19 cellular contexts compared by ENCODE assay signal in the genomic region with DNA sequence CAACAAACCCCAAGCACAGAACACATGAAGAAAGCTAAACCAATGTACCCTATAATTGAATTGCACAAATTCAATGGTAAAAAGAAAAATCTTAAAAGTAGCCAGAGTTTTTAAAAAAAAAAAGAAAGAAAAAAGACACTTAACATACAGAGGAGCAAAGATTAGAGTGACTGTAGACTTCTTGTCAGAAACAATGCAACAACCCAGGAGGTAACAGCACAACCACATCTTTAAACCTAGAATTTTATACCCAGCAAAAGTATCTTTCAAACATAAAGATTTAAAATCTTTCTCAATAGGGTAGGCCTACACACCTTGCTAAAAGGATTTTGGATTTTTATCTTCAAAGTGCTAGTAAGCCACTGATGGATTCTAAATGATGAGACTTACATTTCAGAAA.
DNase-seq lines count a peak whose midpoint lies in the region; ATAC-seq, FAIRE-seq and TF ChIP-seq lines count a peak whose summit lies in the region.
"Had no signal": no experiment of that assay in that cellular context is flagged by ENCODE, and none has a peak within 500 bp of the region (broad histone marks: within the 10 kb centered on the region; RNA-seq: fewer than 3 reads in every experiment).

No MANE protein-coding gene starts in this region.

- peak overlapping the region; percentile 74 for H3K4me3 Mint-ChIP-seq in endothelial cell (ENCODE audit: unreplicated experiment)
- H3K4me3 Mint-ChIP-seq: B cell; CD4-positive, CD25-positive, alpha-beta regulatory T cell; CD8-positive, alpha-beta T cell; GM23338 had no signal

- H3K9ac ChIP-seq in HepG2 (ENCODE audit: insufficient read depth, low read depth, low read length), result no peak overlapping the region
- no peak overlapping the region for H3K9ac ChIP-seq in GM12878 (ENCODE audit: control insufficient read depth, insufficient read depth, low read length)
- H3K9ac ChIP-seq: BLaER1 had no signal

- no peak for TF ChIP-seq RAD21 in HepG2 (CRISPR knock-in tag; IDR thresholded peaks at IDR 0.05)
- TF ChIP-seq RAD21 in GM12878 (IDR thresholded peaks at IDR 0.05; ENCODE audit: insufficient read depth, low read depth, low read length), result no peak

- ATAC-seq in HepG2 (no peak), right lobe of liver (no peak), GM12878 (no peak)
- ATAC-seq: CD8-positive, alpha-beta T cell; GM23338 had no signal

- H3K9me3 ChIP-seq in HepG2 (ENCODE audit: low read length) (peaks cover 18% of the 10 kb centered on the region), right lobe of liver (peaks cover 0 to 14% (median 0%) of the 10 kb centered on the region in 4 donors), GM12878 (replicated peaks; ENCODE audit: control insufficient read depth, insufficient read depth, low read length) (peaks cover 8% of the 10 kb centered on the region)

- DNase-seq in HepG2 (ENCODE audit: low spot score) (no peak), right lobe of liver (no peak), GM12878 (ENCODE audit: low read depth, low spot score) (no peak), endothelial cell (ENCODE audit: low spot score) (no peak), hepatic stellate cell (ENCODE audit: low spot score) (no peak), cerebellar cortex (ENCODE audit: low spot score) (no peak)
- DNase-seq: Caco-2; CD4-positive, CD25-positive, alpha-beta regulatory T cell; CD8-positive, alpha-beta T cell; DMS153; DND-41 had no signal

- TF ChIP-seq EP300 in HepG2 (IDR thresholded peaks at IDR 0.05; ENCODE audit: low read depth in 2 of 2, low read length in 2 of 2) (no peak), HepG2 (CRISPR knock-in tag; IDR thresholded peaks at IDR 0.05; ENCODE audit: borderline replicate concordance) (no peak), GM12878 (IDR thresholded peaks at IDR 0.05; ENCODE audit: borderline replicate concordance in 1 of 2, control insufficient read depth in 1 of 2, low read depth in 2 of 2, low read length in 2 of 2) (no peak)

- intact Hi-C loops in HepG2 (cut with micrococcal nuclease; ENCODE audit: unreplicated experiment), result no loop called here
- intact Hi-C loops in right lobe of liver (cut with DNase I), result no loop called here
- intact Hi-C loops in GM12878 (cut with micrococcal nuclease; ENCODE audit: unreplicated experiment), result no loop called here

- in situ Hi-C loops in HepG2 (cut with HindIII; ENCODE audit: extremely low pct_ligation_motif_present, low pct_unique_long_range_greater_than_20kb), result no loop called here
- in situ Hi-C loops in GM12878 (cut with MboI), result no loop called here

- RAD21 ChIA-PET in GM12878 (lab: Charles Lee; ENCODE audit: unreplicated experiment), result no interaction called here

- H3K36me3 ChIP-seq in HepG2 (replicated peaks in 1 of 2; ENCODE audit: control insufficient read depth in 1 of 2, insufficient read depth in 2 of 2, low read length in 2 of 2) (peaks cover 0 to 6% of the 10 kb centered on the region in 2 experiments; a peak in 2 of 5 replicates), right lobe of liver (no peaks in the 10 kb centered on the region), GM12878 (ENCODE audit: control insufficient read depth in 2 of 2, insufficient read depth in 2 of 2, low read length in 1 of 2) (peaks cover 3 to 4% of the 10 kb centered on the region in 2 experiments; a peak in 3 of 4 replicates)

- FAIRE-seq in HepG2 (lab: Jason Lieb, UNC) (no peak), GM12878 (lab: Jason Lieb, UNC) (no peak)
- FAIRE-seq: A204.1, G401.6 had no signal

- no peaks in the 10 kb centered on the region for H3K79me2 ChIP-seq in HepG2 (ENCODE audit: insufficient read depth, low read length)
- no peaks in the 10 kb centered on the region for H3K79me2 ChIP-seq in GM12878 (ENCODE audit: control insufficient read depth, insufficient read depth, low read length)

- no peaks in the 10 kb centered on the region for H3K4me1 Mint-ChIP-seq in endothelial cell (ENCODE audit: unreplicated experiment)
- H3K4me1 Mint-ChIP-seq: CD4-positive, CD25-positive, alpha-beta regulatory T cell; GM23338 had no signal

- H3K27ac ChIP-seq in HepG2 (ENCODE audit: extremely low read length, insufficient read depth, low read length) (no peak overlapping the region), right lobe of liver (no peak overlapping the region), GM12878 (ENCODE audit: control insufficient read depth, insufficient read depth) (no peak overlapping the region)
- H3K27ac ChIP-seq: 22Rv1, BLaER1, C4-2B had no signal

- BruUV-seq in HepG2 (replicated peaks; lab: Mats Ljungman, UMichigan) (no TSS peak), GM12878 (replicated peaks; lab: Mats Ljungman, UMichigan) (no TSS peak)

- no peak overlapping the region for H3K4me2 ChIP-seq in HepG2 (ENCODE audit: low read depth, low read length)
- H3K4me2 ChIP-seq in GM12878 (ENCODE audit: control insufficient read depth, insufficient read depth), result no peak overlapping the region
- H3K4me2 ChIP-seq: BLaER1, GM23338 had no signal

- TF ChIP-seq POLR2A in HepG2 (IDR thresholded peaks at IDR 0.05; ENCODE audit: insufficient read depth in 1 of 2, low read depth in 2 of 2, low read length in 2 of 2) (no peak), right lobe of liver (IDR thresholded peaks at IDR 0.05) (no peak), GM12878 (IDR thresholded peaks at IDR 0.05; ENCODE audit: low read depth, low read length) (no peak)

- H3K9me3 Mint-ChIP-seq in endothelial cell (ENCODE audit: unreplicated experiment), result peaks cover 5% of the 10 kb centered on the region

- H2AFZ ChIP-seq in HepG2 (ENCODE audit: low read length) (no peak overlapping the region), GM12878 (ENCODE audit: control insufficient read depth, low read depth, low read length) (no peak overlapping the region)
- H2AFZ ChIP-seq: GM23338 had no signal

- TF ChIP-seq CTCF in HepG2 (CRISPR knock-in tag; IDR thresholded peaks at IDR 0.05) (no peak), right lobe of liver (IDR thresholded peaks at IDR 0.05) (no peak), GM12878 (IDR thresholded peaks at IDR 0.05 in 2 of 3, conservative IDR thresholded peaks at IDR 0.05 in 1 of 3; ENCODE audit: control insufficient read depth in 2 of 3, extremely low read depth in 1 of 3, insufficient read depth in 1 of 3, low read depth in 3 of 3, low read length in 3 of 3) (no peak), endothelial cell (IDR thresholded peaks at IDR 0.05; ENCODE audit: unreplicated experiment) (no peak)

- H4K20me1 ChIP-seq in HepG2 (ENCODE audit: insufficient read depth, low read length), result no peaks in the 10 kb centered on the region
- H4K20me1 ChIP-seq in GM12878 (ENCODE audit: control insufficient read depth, insufficient read depth), result no peaks in the 10 kb centered on the region
- H4K20me1 ChIP-seq: BLaER1 had no signal

- H3K36me3 Mint-ChIP-seq in endothelial cell (ENCODE audit: low read depth, unreplicated experiment), result peaks cover 53% of the 10 kb centered on the region

- no peaks in the 10 kb centered on the region for H3K27me3 ChIP-seq in HepG2 (ENCODE audit: control insufficient read depth in 1 of 2, insufficient read depth in 2 of 2, low read length in 2 of 2)
- no peaks in the 10 kb centered on the region for H3K27me3 ChIP-seq in right lobe of liver
- no peaks in the 10 kb centered on the region for H3K27me3 ChIP-seq in GM12878 (replicated peaks in 1 of 2; ENCODE audit: control insufficient read depth in 2 of 2, insufficient read depth in 2 of 2, low read length in 1 of 2)
- H3K27me3 ChIP-seq: BLaER1 had no signal

- no peak overlapping the region for H3K4me3 ChIP-seq in HepG2 (replicated peaks in 1 of 3; ENCODE audit: insufficient read depth in 1 of 3, low read depth in 2 of 3, low read length in 3 of 3)
- no peak overlapping the region for H3K4me3 ChIP-seq in right lobe of liver
- no peak overlapping the region for H3K4me3 ChIP-seq in GM12878
- H3K4me3 ChIP-seq: BLaER1, GM23338, HAP-1 had no signal

- no peak overlapping the region for H3K27ac Mint-ChIP-seq in endothelial cell (ENCODE audit: unreplicated experiment)
- H3K27ac Mint-ChIP-seq: B cell; CD4-positive, CD25-positive, alpha-beta regulatory T cell; CD8-positive, alpha-beta T cell; GM23338 had no signal

- POLR2A ChIA-PET in HepG2 (lab: Yijun Ruan, JAX), result no interaction called here
- POLR2A ChIA-PET in GM12878 (lab: Charles Lee), result no interaction called here

- H3K27me3 Mint-ChIP-seq in endothelial cell (ENCODE audit: unreplicated experiment), result peaks cover 2% of the 10 kb centered on the region
- H3K27me3 Mint-ChIP-seq: B cell; CD4-positive, CD25-positive, alpha-beta regulatory T cell had no signal

- H3K4me1 ChIP-seq in HepG2 (ENCODE audit: insufficient read depth, low read length) (no peaks in the 10 kb centered on the region), right lobe of liver (no peaks in the 10 kb centered on the region), GM12878 (ENCODE audit: control insufficient read depth, insufficient read depth, low read length) (no peaks in the 10 kb centered on the region)
- H3K4me1 ChIP-seq: BLaER1, Caco-2, HAP-1 had no signal

- CTCF ChIA-PET in HepG2 (lab: Yijun Ruan, JAX; ENCODE audit: low intra/inter-chr PET ratio, low total read pairs), result no interaction called here
- CTCF ChIA-PET in GM12878 (lab: Yijun Ruan, JAX), result no interaction called here

- SMC1A ChIA-PET in GM12878 (lab: Charles Lee; ENCODE audit: uncharacterized antibody, unreplicated experiment), result no interaction called here

TF ChIP-seq in HepG2, 621 proteins besides CTCF, POLR2A, EP300 and RAD21:
- no peak for TF ChIP-seq ZNF766 (CRISPR knock-in tag; IDR thresholded peaks at IDR 0.05; ENCODE audit: borderline replicate concordance)
- TF ChIP-seq, protein P1, sequence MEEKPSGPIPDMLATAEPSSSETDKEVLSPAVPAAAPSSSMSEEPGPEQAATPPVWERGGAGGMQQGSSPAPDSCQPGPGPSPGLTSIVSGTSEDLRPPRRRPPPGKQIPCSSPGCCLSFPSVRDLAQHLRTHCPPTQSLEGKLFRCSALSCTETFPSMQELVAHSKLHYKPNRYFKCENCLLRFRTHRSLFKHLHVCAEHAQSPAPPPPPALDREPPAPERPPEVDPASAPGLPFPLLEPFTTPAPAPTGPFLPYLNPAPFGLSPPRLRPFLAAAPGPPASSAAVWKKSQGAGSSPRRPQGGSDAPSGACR (CRISPR knock-in tag; IDR thresholded peaks at IDR 0.05), result no peak
- TF ChIP-seq KAT8 (CRISPR knock-in tag; IDR thresholded peaks at IDR 0.05), result no peak
- TF ChIP-seq ZFP1 (CRISPR knock-in tag; IDR thresholded peaks at IDR 0.05), result peak; percentile 99
- no peak for TF ChIP-seq ZNF792 (CRISPR knock-in tag; IDR thresholded peaks at IDR 0.05)
